8 cellular contexts compared by ENCODE assay signal in genomic region chr5:173890195-173890951, GRCh38. TPM values are rescaled to one million over a fixed set of nuclear protein-coding genes. Genes with fewer than 3 reads are reported as not detected.
A peak's percentile ranks its signal among the peaks of the same experiment; 100 is the strongest.
DNase-seq lines count a peak whose midpoint lies in the region; ATAC-seq, FAIRE-seq and TF ChIP-seq lines count a peak whose summit lies in the region.

No MANE protein-coding gene starts in this region.

- H3K4me2 ChIP-seq in astrocyte (ENCODE audit: low read length), result peak overlapping the region; percentile 94

- no peaks in the 10 kb centered on the region for H3K36me3 Mint-ChIP-seq in astrocyte (ENCODE audit: low read depth, unreplicated experiment)

- no peak for FAIRE-seq in astrocyte (lab: Jason Lieb, UNC)

- intact Hi-C loops in spleen (cut with DNase I; ENCODE audit: low total_unique reads), result no loop called here

- no peaks in the 10 kb centered on the region for H3K27me3 Mint-ChIP-seq in astrocyte (ENCODE audit: low read depth, unreplicated experiment)

- no peaks in the 10 kb centered on the region for H3K36me3 ChIP-seq in astrocyte (ENCODE audit: insufficient read depth, low read length)
- peaks cover 0 to 10% (median 0%) of the 10 kb centered on the region in 6 donors for H3K36me3 ChIP-seq in spleen

- no peak overlapping the region for H3K27ac Mint-ChIP-seq in astrocyte (ENCODE audit: unreplicated experiment)

- H3K27ac ChIP-seq in astrocyte (ENCODE audit: low read depth, low read length), result peak overlapping the region; percentile 44
- H3K27ac ChIP-seq in spleen, result peak overlapping the region; percentile 29 to 98 (median 92)

- H3K27me3 ChIP-seq in astrocyte (ENCODE audit: insufficient read depth, low read length), result no peaks in the 10 kb centered on the region
- H3K27me3 ChIP-seq in spleen (replicated peaks in 1 of 7), result no peaks in the 10 kb centered on the region

- peak; percentile 51 for DNase-seq in DMS53 treated with DMSO at 0.1 percent for 48 hours (lab: John Stamatoyannopoulos, UW; ENCODE audit: unreplicated experiment)
- DNase-seq in NCI-H1092 treated with DMSO at 0.1 percent for 48 hours (lab: John Stamatoyannopoulos, UW), result peak; percentile 32
- DNase-seq in astrocyte (ENCODE audit: low read depth), result no peak
- peak; percentile 64 for DNase-seq in inferior parietal cortex (ENCODE audit: extremely low spot score)
- DNase-seq in spleen, result no peak
- no peak for DNase-seq in stimulated activated naive CD4-positive, alpha-beta T cell (lab: John Stamatoyannopoulos, UW)

- ATAC-seq in GM18861 (IDR thresholded peaks at IDR 0.05; ENCODE audit: unreplicated experiment) (no peak), HG03025 (IDR thresholded peaks at IDR 0.05; ENCODE audit: low FRiP score, unreplicated experiment) (no peak)

- peaks cover 9% of the 10 kb centered on the region for H3K4me1 ChIP-seq in astrocyte (ENCODE audit: insufficient read depth, low read length)
- peaks cover 32 to 92% (median 86%) of the 10 kb centered on the region in 6 donors for H3K4me1 ChIP-seq in spleen

- H3K9ac ChIP-seq in astrocyte (ENCODE audit: low read length), result peak overlapping the region; percentile 90

- H3K4me3 Mint-ChIP-seq in astrocyte (ENCODE audit: unreplicated experiment), result peak overlapping the region; percentile 96

- H2AFZ ChIP-seq in astrocyte (ENCODE audit: low read depth, low read length), result peak overlapping the region; percentile 18

- H3K4me3 ChIP-seq in astrocyte (ENCODE audit: insufficient read depth, low read depth, low read length) (peak overlapping the region; percentile 64), spleen (peak overlapping the region; percentile 58 to 81 (median 74))

- peaks cover 50% of the 10 kb centered on the region for H4K20me1 ChIP-seq in astrocyte (ENCODE audit: insufficient read depth, low read length)

- H3K4me1 Mint-ChIP-seq in astrocyte (ENCODE audit: low read depth, unreplicated experiment), result peaks cover 4% of the 10 kb centered on the region

- no peaks in the 10 kb centered on the region for H3K9me3 ChIP-seq in astrocyte (ENCODE audit: insufficient read depth, low read depth, low read length)
- no peaks in the 10 kb centered on the region for H3K9me3 ChIP-seq in spleen

- TF ChIP-seq CTCF in astrocyte (IDR thresholded peaks at IDR 0.05; ENCODE audit: insufficient read depth, low read depth, low read length), result no peak
- TF ChIP-seq CTCF in spleen (IDR thresholded peaks at IDR 0.05 in 8 of 11, conservative IDR thresholded peaks at IDR 0.05 in 3 of 11), result no peak

- no peak for TF ChIP-seq POLR2A in spleen (IDR thresholded peaks at IDR 0.05)

- no peaks in the 10 kb centered on the region for H3K9me3 Mint-ChIP-seq in astrocyte (ENCODE audit: unreplicated experiment)

- H3K79me2 ChIP-seq in astrocyte (ENCODE audit: insufficient read depth, low read length), result peaks cover 70% of the 10 kb centered on the region

- WGBS in spleen, 5 donors, result 48 to 74% (median 62%) methylated on average over 19 of the region's 19 CpGs

RNA-seq across cellular contexts. Expression of gene CPEB4, which starts 2.2 kb away (rescaled TPM):
- total RNA-seq in astrocyte (37.2 and 40.6 TPM in 2 replicates), spleen (100 to 1,000 TPM in 2 of 7 donors, 10 to 100 TPM in 5; 65.5 to 107 (median 88.3) TPM)
- 1 to 10 TPM; 2.3 to 7.3 (median 2.9) TPM for polyA plus RNA-seq in spleen

Comparison
In these comparisons a context has a peak if more than half of its experiments do, and no peak if none do; other contexts are left out.
1. DNase-seq: peak in DMS53 treated with DMSO at 0.1 percent for 48 hours (single experiment), NCI-H1092 treated with DMSO at 0.1 percent for 48 hours (single experiment) and inferior parietal cortex (single experiment); none in astrocyte (single experiment), spleen (single experiment) and stimulated activated naive CD4-positive, alpha-beta T cell (0 of 6).